29 cellular contexts compared by ENCODE assay signal in genomic region chr3:126436826-126437717, GRCh38. TPM values are rescaled to one million over a fixed set of nuclear protein-coding genes. Genes with fewer than 3 reads are reported as not detected.
"Had no signal": no experiment of that assay in that cellular context is flagged by ENCODE, and none has a peak within 500 bp of the region (broad histone marks: within the 10 kb centered on the region; RNA-seq: fewer than 3 reads in every experiment).

No MANE protein-coding gene starts in this region.

- H3K4me3 Mint-ChIP-seq: activated CD8-positive, alpha-beta T cell treated with anti-CD3 and anti-CD28 coated beads for 36 hours; immature natural killer cell; naive thymus-derived CD4-positive, alpha-beta T cell had no signal

- H3K36me3 ChIP-seq: brain microvascular endothelial cell had no signal

- H3K9me3 Mint-ChIP-seq: immature natural killer cell had no signal

- DNase-seq: activated CD4-positive, alpha-beta T cell treated with anti-CD3 and anti-CD28 coated beads, Interleukin-2, amount 50 U/mL, for 1 hour; activated CD8-positive, alpha-beta T cell treated with anti-CD3 and anti-CD28 coated beads for 36 hours; activated effector memory CD4-positive, alpha-beta T cell treated with anti-CD3 and anti-CD28 coated beads, Interleukin-2, amount 50 U/mL, for 16 hours; activated naive CD4-positive, alpha-beta T cell treated with anti-CD3 and anti-CD28 coated beads, Interleukin-2, amount 50 U/mL, for 16 hours; activated T-cell treated with anti-CD3 and anti-CD28 coated beads for 4 hours; amniotic stem cell; brain microvascular endothelial cell; caudate nucleus; foreskin fibroblast; heart left ventricle; hypothalamus; immature natural killer cell; midbrain; sigmoid colon; small intestine; stimulated activated CD4-positive, alpha-beta T cell treated with anti-CD3 and anti-CD28 coated beads, Interleukin-15, amount 100 ng/mL, for 24 hours; stimulated activated CD4-positive, alpha-beta T cell treated with anti-CD3 and anti-CD28 coated beads, Interleukin-2, amount 100 ng/mL, for 24 hours; stimulated activated naive CD4-positive, alpha-beta T cell; T-helper 2 cell; trophoblast cell had no signal

- H3K9me3 ChIP-seq: heart left ventricle, sigmoid colon, testis, vagina had no signal

- H3K4me1 Mint-ChIP-seq: immature natural killer cell had no signal

- H3K4me3 ChIP-seq: heart left ventricle, sigmoid colon, testis, vagina had no signal

- H3K27ac ChIP-seq: brain microvascular endothelial cell, heart left ventricle, sigmoid colon, testis, vagina had no signal

- H3K4me1 ChIP-seq: sigmoid colon, testis, vagina had no signal

- ATAC-seq: activated CD8-positive, alpha-beta T cell treated with anti-CD3 and anti-CD28 coated beads for 36 hours; esophagus mucosa; heart left ventricle; naive thymus-derived CD4-positive, alpha-beta T cell had no signal

- H3K27ac Mint-ChIP-seq: activated CD8-positive, alpha-beta T cell treated with anti-CD3 and anti-CD28 coated beads for 36 hours; immature natural killer cell had no signal

- H3K27me3 ChIP-seq: brain microvascular endothelial cell, heart left ventricle, sigmoid colon, testis, vagina had no signal

- H3K27me3 Mint-ChIP-seq: activated CD8-positive, alpha-beta T cell treated with anti-CD3 and anti-CD28 coated beads for 36 hours; naive thymus-derived CD4-positive, alpha-beta T cell had no signal

RNA-seq across cellular contexts. Expression of gene CFAP100, which starts 42.4 kb away (rescaled TPM):
- total RNA-seq: activated CD8-positive, alpha-beta T cell treated with anti-CD3 and anti-CD28 coated beads for 36 hours; astrocyte; chondrocyte; esophagus mucosa; heart left ventricle; kidney epithelial cell; lower leg skin; naive thymus-derived CD4-positive, alpha-beta T cell; sigmoid colon; vagina had no signal
- polyA plus RNA-seq: heart left ventricle; immature natural killer cell; naive thymus-derived CD4-positive, alpha-beta T cell; neural cell; sigmoid colon; small intestine had no signal
